In the genomic region with DNA sequence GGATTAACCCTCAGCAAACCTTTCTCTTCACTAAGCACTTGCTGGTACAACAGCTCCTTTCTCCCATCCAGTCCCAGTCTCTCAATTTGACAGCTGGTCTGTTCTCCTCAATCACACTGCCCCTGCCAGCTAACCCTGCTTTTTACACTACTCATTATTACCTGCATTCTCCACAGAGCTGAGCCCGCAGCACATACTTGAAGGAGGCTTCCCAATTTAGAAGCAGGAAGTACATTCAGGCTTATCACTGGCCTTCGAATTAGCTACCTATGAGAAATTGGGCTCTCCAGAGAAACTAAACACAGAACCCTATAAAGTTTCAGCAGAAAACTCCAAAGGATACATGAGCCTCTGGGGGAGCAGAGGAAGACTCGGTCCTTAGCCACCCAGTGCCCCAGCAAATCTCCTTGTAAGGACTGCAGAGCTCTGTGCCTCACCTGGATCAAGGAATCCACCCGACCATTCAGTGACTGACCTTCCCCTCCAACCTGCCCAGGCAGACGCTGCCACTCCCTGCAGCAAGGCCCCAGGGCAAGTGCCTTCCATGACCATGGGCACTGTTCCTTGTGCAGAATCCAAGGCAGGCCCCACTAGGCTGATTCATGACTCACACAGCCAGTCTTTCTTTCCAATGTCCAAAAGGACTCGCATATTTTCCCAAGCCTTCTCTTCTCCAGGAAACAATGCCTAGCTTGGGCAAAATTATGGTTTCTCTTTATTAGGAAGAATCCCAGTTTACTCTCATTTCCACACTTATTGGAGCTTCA, we compare ENCODE assay signal across 9 cellular contexts.
DNase-seq lines count a peak whose midpoint lies in the region; ATAC-seq and TF ChIP-seq lines count a peak whose summit lies in the region.
"Had no signal": no experiment of that assay in that cellular context is flagged by ENCODE, and none has a peak within 500 bp of the region (broad histone marks: within the 10 kb centered on the region; RNA-seq: fewer than 3 reads in every experiment).

No MANE protein-coding gene starts in this region.

- DNase-seq in Daoy (ENCODE audit: low read depth): peak; percentile 47
- DNase-seq in NCI-H1092 (lab: John Stamatoyannopoulos, UW): peak; percentile 10
- peak; percentile 23 for DNase-seq in adipocyte (ENCODE audit: low read depth)
- DNase-seq in natural killer cell: no peak
- DNase-seq in T-helper 2 cell: no peak
- no peak for DNase-seq in GM20000 (ENCODE audit: low spot score)
- DNase-seq: effector memory CD4-positive, alpha-beta T cell; NK-92 treated with Interleukin-12 subunit alpha and Interleukin-12 subunit beta, amount 100 ng/mL, for 24 hours had no signal

- no peaks in the 10 kb centered on the region for H3K9me3 Mint-ChIP-seq in natural killer cell

- H3K9ac ChIP-seq in adipocyte (ENCODE audit: low read length): no peak overlapping the region

- H3K27ac Mint-ChIP-seq in natural killer cell: peak overlapping the region; percentile 70 to 79

- peaks cover 18% of the 10 kb centered on the region for H3K4me1 ChIP-seq in adipocyte (ENCODE audit: control insufficient read depth, insufficient read depth, low read length)

- H3K27me3 Mint-ChIP-seq in natural killer cell (ENCODE audit: low read depth in 2 of 2): no peaks in the 10 kb centered on the region

- H3K4me1 Mint-ChIP-seq in natural killer cell: peaks cover 60% of the 10 kb centered on the region in 2 donors

- H3K4me3 Mint-ChIP-seq in natural killer cell: no peak overlapping the region

- intact Hi-C loops in natural killer cell (cut with micrococcal nuclease): no loop called here

- H3K4me3 ChIP-seq in adipocyte (ENCODE audit: low read length): no peak overlapping the region

- no peaks in the 10 kb centered on the region for H3K27me3 ChIP-seq in adipocyte (replicated peaks; ENCODE audit: control insufficient read depth, insufficient read depth, low read length)

- ATAC-seq in natural killer cell (no peak), GM18520 (IDR thresholded peaks at IDR 0.05; ENCODE audit: unreplicated experiment) (no peak)

- peaks cover 3% of the 10 kb centered on the region for H3K36me3 ChIP-seq in adipocyte (ENCODE audit: control insufficient read depth, insufficient read depth, low read length, severe bottlenecking)

- no peaks in the 10 kb centered on the region for H3K36me3 Mint-ChIP-seq in natural killer cell

- TF ChIP-seq CTCF in natural killer cell (IDR thresholded peaks at IDR 0.05) (no peak), GM20000 (IDR thresholded peaks at IDR 0.05; ENCODE audit: extremely low read depth, missing control alignments) (no peak)

- no peaks in the 10 kb centered on the region for H3K9me3 ChIP-seq in adipocyte (ENCODE audit: control insufficient read depth, low read length)

Comparison
In these comparisons a context has a peak if more than half of its experiments do, and no peak if none do; other contexts are left out.
1. DNase-seq: peak in Daoy (single experiment), NCI-H1092 (single experiment) and adipocyte (single experiment); none in natural killer cell (single experiment), T-helper 2 cell (0 of 5) and GM20000 (single experiment).